12 cellular contexts compared by ENCODE assay signal in genomic region chr2:231038483-231039293, GRCh38. TPM values are rescaled to one million over a fixed set of nuclear protein-coding genes. Genes with fewer than 3 reads are reported as not detected.
DNase-seq lines count a peak whose midpoint lies in the region; ATAC-seq and TF ChIP-seq lines count a peak whose summit lies in the region.
"Had no signal": no experiment of that assay in that cellular context is flagged by ENCODE, and none has a peak within 500 bp of the region (broad histone marks: within the 10 kb centered on the region; RNA-seq: fewer than 3 reads in every experiment).

No MANE protein-coding gene starts in this region.

- DNase-seq in activated naive CD4-positive, alpha-beta T cell treated with anti-CD3 and anti-CD28 coated beads, Interleukin-2, amount 50 U/mL, for 16 hours: no peak
- DNase-seq in caudate nucleus (lab: John Stamatoyannopoulos, UW) (peak in 1 of 61 donors; percentile 41), type B pancreatic cell (ENCODE audit: extremely low spot score, unreplicated experiment) (no peak), NCI-H2196 (lab: John Stamatoyannopoulos, UW; ENCODE audit: unreplicated experiment) (no peak), left ventricle myocardium superior (no peak)

- peaks cover 45% of the 10 kb centered on the region for H3K27me3 Mint-ChIP-seq in activated naive CD4-positive, alpha-beta T cell treated with anti-CD3 and anti-CD28 coated beads, Interleukin-2, amount 50 U/mL, for 24 hours
- peaks cover 84% of the 10 kb centered on the region for H3K27me3 Mint-ChIP-seq in type B pancreatic cell

- H3K4me3 ChIP-seq in mucosa of stomach (ENCODE audit: low read length): peak overlapping the region; percentile 49

- no peak overlapping the region for H3K27ac Mint-ChIP-seq in activated naive CD4-positive, alpha-beta T cell treated with anti-CD3 and anti-CD28 coated beads, Interleukin-2, amount 50 U/mL, for 24 hours
- H3K27ac Mint-ChIP-seq in type B pancreatic cell: no peak overlapping the region

- H3K4me1 ChIP-seq in mucosa of stomach (ENCODE audit: control insufficient read depth, insufficient read depth, low read length): peaks cover 22% of the 10 kb centered on the region

- H3K27ac ChIP-seq in caudate nucleus (ENCODE audit: low read depth, low read length): peak overlapping the region; percentile 73
- H3K27ac ChIP-seq: BLaER1 treated with 17β-estradiol and CSF1 and Interleukin-3, amounts not matched to agents 10 nM and 100 nM had no signal

- H3K27me3 ChIP-seq in mucosa of stomach (ENCODE audit: control insufficient read depth, insufficient read depth, low read length): peaks cover 5% of the 10 kb centered on the region

- peak overlapping the region; percentile 53 for H3K9ac ChIP-seq in mucosa of stomach (ENCODE audit: low read length)
- H3K9ac ChIP-seq: BLaER1 treated with 17β-estradiol and CSF1 and Interleukin-3, amounts not matched to agents 10 nM and 100 nM had no signal

- ATAC-seq in HG03342 (IDR thresholded peaks at IDR 0.05; ENCODE audit: unreplicated experiment): no peak
- ATAC-seq in left ventricle myocardium superior: no peak

- H3K36me3 Mint-ChIP-seq in activated naive CD4-positive, alpha-beta T cell treated with anti-CD3 and anti-CD28 coated beads, Interleukin-2, amount 50 U/mL, for 24 hours: peaks cover 2% of the 10 kb centered on the region
- no peaks in the 10 kb centered on the region for H3K36me3 Mint-ChIP-seq in type B pancreatic cell

- H3K36me3 ChIP-seq in mucosa of stomach (ENCODE audit: control insufficient read depth, insufficient read depth, low read length): no peaks in the 10 kb centered on the region
- H3K36me3 ChIP-seq: BLaER1 treated with 17β-estradiol and CSF1 and Interleukin-3, amounts not matched to agents 10 nM and 100 nM had no signal

- peak overlapping the region; percentile 66 for H3K4me3 Mint-ChIP-seq in activated naive CD4-positive, alpha-beta T cell treated with anti-CD3 and anti-CD28 coated beads, Interleukin-2, amount 50 U/mL, for 24 hours
- H3K4me3 Mint-ChIP-seq in type B pancreatic cell: peak overlapping the region; percentile 81

- TF ChIP-seq CTCF in type B pancreatic cell (conservative IDR thresholded peaks at IDR 0.05): no peak

- H3K9me3 ChIP-seq in mucosa of stomach (ENCODE audit: control insufficient read depth, low read length): no peaks in the 10 kb centered on the region
- H3K9me3 ChIP-seq: BLaER1 treated with 17β-estradiol and CSF1 and Interleukin-3, amounts not matched to agents 10 nM and 100 nM had no signal

- no peaks in the 10 kb centered on the region for H3K9me3 Mint-ChIP-seq in activated naive CD4-positive, alpha-beta T cell treated with anti-CD3 and anti-CD28 coated beads, Interleukin-2, amount 50 U/mL, for 24 hours
- H3K9me3 Mint-ChIP-seq in type B pancreatic cell: no peaks in the 10 kb centered on the region

- intact Hi-C loops in left ventricle myocardium superior (cut with micrococcal nuclease): no loop called here

- no peaks in the 10 kb centered on the region for H3K4me1 Mint-ChIP-seq in activated naive CD4-positive, alpha-beta T cell treated with anti-CD3 and anti-CD28 coated beads, Interleukin-2, amount 50 U/mL, for 24 hours
- peaks cover 4% of the 10 kb centered on the region for H3K4me1 Mint-ChIP-seq in type B pancreatic cell (ENCODE audit: unreplicated experiment)

RNA-seq across cellular contexts. Expression of gene C2orf72, which starts 1.4 kb away (rescaled TPM):
- total RNA-seq in type B pancreatic cell (ENCODE audit: low replicate concordance) (9.9 and 16.7 TPM in 2 replicates), left ventricle myocardium superior (0.07 TPM)

RNA-seq across cellular contexts. Expression of gene PSMD1, which starts 18.0 kb away (rescaled TPM):
- total RNA-seq in type B pancreatic cell (ENCODE audit: low replicate concordance): 85.5 and 91.6 TPM in 2 replicates
- 73.4 TPM for total RNA-seq in left ventricle myocardium superior

RNA-seq across cellular contexts. Expression of gene SPATA3, which starts 42.8 kb away (rescaled TPM):
- total RNA-seq in type B pancreatic cell (ENCODE audit: low replicate concordance) (not detected in 2 replicates), left ventricle myocardium superior (not detected)
- total RNA-seq: endothelial cell of umbilical vein, M059J, skeletal muscle tissue had no signal

Comparison
In these comparisons a context has a peak if more than half of its experiments do, and no peak if none do; other contexts are left out.
1. RNA of gene C2orf72, which starts 1.4 kb away (total RNA-seq): 9.9 to 16.7 TPM in type B pancreatic cell; 0.07 TPM in left ventricle myocardium superior (single experiment); every median in the first group is over 10 times any median in the second.